In genomic region chr5:137750436-137750835, GRCh38 we compare ENCODE assay signal across 3 cellular contexts.
TF ChIP-seq lines count a peak whose summit lies in the region.

No MANE protein-coding gene starts in this region.

TF ChIP-seq in SK-N-SH, 30 proteins besides CTCF, POLR2A, EP300 and RAD21:
- TF ChIP-seq USF1 (IDR thresholded peaks at IDR 0.05; ENCODE audit: borderline replicate concordance, low read depth), result no peak

TF ChIP-seq in SK-N-SH treated with all-trans-retinoic acid at 6 μM for 48 hours, 23 proteins besides CTCF, POLR2A, EP300 and RAD21:
- no peak for TF ChIP-seq CSDC2 (CRISPR knock-in tag; IDR thresholded peaks at IDR 0.05)
- no peak for TF ChIP-seq PPARA (CRISPR knock-in tag; IDR thresholded peaks at IDR 0.05; ENCODE audit: borderline replicate concordance)
- no peak for TF ChIP-seq TCF4 (CRISPR knock-in tag; IDR thresholded peaks at IDR 0.05; ENCODE audit: borderline replicate concordance)
- no peak for TF ChIP-seq ISL1 (CRISPR knock-in tag; IDR thresholded peaks at IDR 0.05)
- no peak for TF ChIP-seq ZNF70 (CRISPR knock-in tag; IDR thresholded peaks at IDR 0.05)
- TF ChIP-seq ZFP3 (CRISPR knock-in tag; IDR thresholded peaks at IDR 0.05), result no peak
- no peak for TF ChIP-seq ZNF565 (CRISPR knock-in tag; conservative IDR thresholded peaks at IDR 0.05; ENCODE audit: low read depth)
- TF ChIP-seq ZFP30 (CRISPR knock-in tag; IDR thresholded peaks at IDR 0.05), result no peak
- no peak for TF ChIP-seq SNAI2 (CRISPR knock-in tag; IDR thresholded peaks at IDR 0.05)
- no peak for TF ChIP-seq CREB5 (CRISPR knock-in tag; IDR thresholded peaks at IDR 0.05; ENCODE audit: low read depth)
- no peak for TF ChIP-seq ESRRG (CRISPR knock-in tag; IDR thresholded peaks at IDR 0.05)
- no peak for TF ChIP-seq TOX (CRISPR knock-in tag; IDR thresholded peaks at IDR 0.05; ENCODE audit: borderline replicate concordance)
- TF ChIP-seq RARB (CRISPR knock-in tag; IDR thresholded peaks at IDR 0.05), result no peak
- TF ChIP-seq ZNF8 (CRISPR knock-in tag; IDR thresholded peaks at IDR 0.05), result no peak
- TF ChIP-seq ARNTL (CRISPR knock-in tag; IDR thresholded peaks at IDR 0.05; ENCODE audit: borderline replicate concordance, low read depth), result no peak
- TF ChIP-seq POU6F1 (CRISPR knock-in tag; IDR thresholded peaks at IDR 0.05; ENCODE audit: borderline replicate concordance, low read depth), result no peak
- no peak for TF ChIP-seq TSHZ2 (CRISPR knock-in tag; IDR thresholded peaks at IDR 0.05)
TF ChIP-seq in SK-N-SH treated with all-trans-retinoic acid at 6 μM for 48 hours: peak in this region for 0.

TF ChIP-seq in endothelial cell of umbilical vein, 7 proteins besides CTCF, POLR2A, EP300 and RAD21:
- TF ChIP-seq FOS (IDR thresholded peaks at IDR 0.05; ENCODE audit: borderline replicate concordance, insufficient read depth, low read length) (no peak), JUN (IDR thresholded peaks at IDR 0.05; ENCODE audit: borderline replicate concordance, insufficient read depth, insufficient read length, low read depth) (no peak), EZH2 (IDR thresholded peaks at IDR 0.05; ENCODE audit: borderline replicate concordance, low read depth, low read length, severe bottlenecking) (no peak), POLR2AphosphoS5 (IDR thresholded peaks at IDR 0.05; ENCODE audit: insufficient read depth, low read depth, low read length) (no peak), MAX (IDR thresholded peaks at IDR 0.05; ENCODE audit: insufficient read depth, insufficient read length) (no peak), MYC (IDR thresholded peaks at IDR 0.05; ENCODE audit: low read depth, low read length) (no peak), GATA2 (IDR thresholded peaks at IDR 0.05; ENCODE audit: insufficient read depth, insufficient read length, low read depth, low read length) (no peak)
